In the genomic region with DNA sequence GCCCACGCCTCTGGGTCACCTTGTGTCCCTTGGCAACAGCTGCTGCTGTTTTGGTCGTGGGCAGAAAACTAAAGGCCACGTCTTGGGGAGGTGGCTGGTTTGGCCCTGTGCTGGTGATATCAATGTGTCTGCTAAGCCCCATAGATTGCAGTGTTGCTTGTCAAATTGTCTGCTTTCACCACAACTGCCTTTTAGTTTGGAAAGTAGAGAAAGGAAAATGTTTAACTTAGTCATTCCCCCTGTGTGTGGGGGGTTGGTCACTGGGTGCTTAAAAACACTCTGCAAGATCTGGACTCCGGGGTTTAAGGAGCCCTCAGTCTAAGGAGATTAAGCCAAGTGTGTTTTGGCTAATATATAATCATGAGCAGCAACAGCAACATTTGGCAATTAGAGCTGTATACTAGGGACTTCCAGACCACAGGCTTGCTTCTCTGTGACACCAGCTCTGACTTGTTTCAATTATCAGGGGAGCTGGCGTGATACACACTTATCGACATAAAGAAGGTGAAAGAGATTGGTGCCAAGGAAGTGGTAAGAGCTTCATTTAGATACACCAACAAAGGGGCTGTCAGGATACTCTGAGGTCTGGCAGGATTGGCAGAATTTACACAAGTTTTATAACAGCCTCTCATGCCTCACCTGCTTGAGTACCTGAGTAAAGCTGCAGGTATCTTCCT, we compare ENCODE assay signal across 9 cellular contexts. TPM values are rescaled to one million over a fixed set of nuclear protein-coding genes. Genes with fewer than 3 reads are reported as not detected.
DNase-seq lines count a peak whose midpoint lies in the region; ATAC-seq and TF ChIP-seq lines count a peak whose summit lies in the region.
"Had no signal": no experiment of that assay in that cellular context is flagged by ENCODE, and none has a peak within 500 bp of the region (broad histone marks: within the 10 kb centered on the region; RNA-seq: fewer than 3 reads in every experiment).

No MANE protein-coding gene starts in this region.

- H3K9me3 ChIP-seq in cardiac muscle cell (ENCODE audit: low read depth), result no peaks in the 10 kb centered on the region

- peaks cover 0 to 3% of the 10 kb centered on the region in 2 donors for H3K9me3 Mint-ChIP-seq in activated naive CD4-positive, alpha-beta T cell treated with anti-CD3 and anti-CD28 coated beads, Interleukin-2, amount 50 U/mL, for 72 hours
- H3K9me3 Mint-ChIP-seq in type B pancreatic cell, result no peaks in the 10 kb centered on the region

- peak overlapping the region; percentile 89 to 98 for H3K27ac Mint-ChIP-seq in activated naive CD4-positive, alpha-beta T cell treated with anti-CD3 and anti-CD28 coated beads, Interleukin-2, amount 50 U/mL, for 72 hours
- peak overlapping the region; percentile 89 for H3K27ac Mint-ChIP-seq in type B pancreatic cell

- no peak overlapping the region for H3K27ac ChIP-seq in cardiac muscle cell

- H3K4me3 ChIP-seq in cardiac muscle cell, result peak overlapping the region; percentile 66

- DNase-seq in cardiac muscle cell (ENCODE audit: low read depth in 1 of 2, low spot score in 1 of 2) (peak in 1 of 2 donors; percentile 58), Right ventricle myocardium inferior (ENCODE audit: missing footprints) (no peak), kidney tubule cell (ENCODE audit: low spot score) (peak; percentile 42), type B pancreatic cell (ENCODE audit: extremely low spot score, unreplicated experiment) (no peak), RKO (ENCODE audit: low spot score) (no peak)
- no peak for DNase-seq in activated naive CD4-positive, alpha-beta T cell treated with anti-CD3 and anti-CD28 coated beads, Interleukin-2, amount 50 U/mL, for 72 hours (ENCODE audit: low spot score in 2 of 2)
- DNase-seq: DMS79 had no signal

- H3K27me3 ChIP-seq in cardiac muscle cell, result no peaks in the 10 kb centered on the region

- peaks cover 44% of the 10 kb centered on the region for H3K4me1 ChIP-seq in cardiac muscle cell (ENCODE audit: low read depth)

- peak overlapping the region; percentile 97 for H3K4me3 Mint-ChIP-seq in type B pancreatic cell

- no peak for ATAC-seq in Right ventricle myocardium inferior
- ATAC-seq in activated naive CD4-positive, alpha-beta T cell treated with anti-CD3 and anti-CD28 coated beads, Interleukin-2, amount 50 U/mL, for 72 hours, result peak; percentile 36 to 40
- ATAC-seq in GM18870 (IDR thresholded peaks at IDR 0.05; ENCODE audit: unreplicated experiment), result no peak
- no peak for ATAC-seq in GM19455 (IDR thresholded peaks at IDR 0.05; ENCODE audit: unreplicated experiment)

- peaks cover 57% of the 10 kb centered on the region for H3K4me1 Mint-ChIP-seq in type B pancreatic cell (ENCODE audit: unreplicated experiment)

- peaks cover 2% of the 10 kb centered on the region for H3K27me3 Mint-ChIP-seq in type B pancreatic cell

- TF ChIP-seq CTCF in cardiac muscle cell (IDR thresholded peaks at IDR 0.05; ENCODE audit: low read depth, low read length) (no peak), type B pancreatic cell (conservative IDR thresholded peaks at IDR 0.05) (no peak)

- H3K36me3 ChIP-seq in cardiac muscle cell, result no peaks in the 10 kb centered on the region

- H3K36me3 Mint-ChIP-seq in activated naive CD4-positive, alpha-beta T cell treated with anti-CD3 and anti-CD28 coated beads, Interleukin-2, amount 50 U/mL, for 72 hours, result peaks cover 0 to 45% of the 10 kb centered on the region in 2 donors
- H3K36me3 Mint-ChIP-seq in type B pancreatic cell, result peaks cover 21% of the 10 kb centered on the region

- intact Hi-C loops in Right ventricle myocardium inferior (cut with DNase I), result loop anchor here (5.0 to 10.0 kb wide), 2 partner anchors 124 to 233 kb away; no protein-coding TSS in a partner anchor

RNA-seq across cellular contexts. Expression of a gene that starts 3.5 kb away (rescaled TPM):
- total RNA-seq in cardiac muscle cell (25.9 and 29.2 TPM in 2 replicates), Right ventricle myocardium inferior (18.0 TPM), type B pancreatic cell (ENCODE audit: low replicate concordance) (52.0 and 59.0 TPM in 2 replicates)
- polyA plus RNA-seq in cardiac muscle cell, result 16.3 and 26.1 TPM in 2 replicates
- 10 to 100 TPM; 15.4 to 75.9 TPM for total RNA-seq in activated naive CD4-positive, alpha-beta T cell treated with anti-CD3 and anti-CD28 coated beads, Interleukin-2, amount 50 U/mL, for 72 hours

Comparison
In these comparisons a context has a peak if more than half of its experiments do, and no peak if none do; other contexts are left out.
1. ATAC-seq: peak in activated naive CD4-positive, alpha-beta T cell treated with anti-CD3 and anti-CD28 coated beads, Interleukin-2, amount 50 U/mL, for 72 hours (2 of 2); none in Right ventricle myocardium inferior (single experiment), GM18870 (single experiment) and GM19455 (single experiment).